In the genomic region with DNA sequence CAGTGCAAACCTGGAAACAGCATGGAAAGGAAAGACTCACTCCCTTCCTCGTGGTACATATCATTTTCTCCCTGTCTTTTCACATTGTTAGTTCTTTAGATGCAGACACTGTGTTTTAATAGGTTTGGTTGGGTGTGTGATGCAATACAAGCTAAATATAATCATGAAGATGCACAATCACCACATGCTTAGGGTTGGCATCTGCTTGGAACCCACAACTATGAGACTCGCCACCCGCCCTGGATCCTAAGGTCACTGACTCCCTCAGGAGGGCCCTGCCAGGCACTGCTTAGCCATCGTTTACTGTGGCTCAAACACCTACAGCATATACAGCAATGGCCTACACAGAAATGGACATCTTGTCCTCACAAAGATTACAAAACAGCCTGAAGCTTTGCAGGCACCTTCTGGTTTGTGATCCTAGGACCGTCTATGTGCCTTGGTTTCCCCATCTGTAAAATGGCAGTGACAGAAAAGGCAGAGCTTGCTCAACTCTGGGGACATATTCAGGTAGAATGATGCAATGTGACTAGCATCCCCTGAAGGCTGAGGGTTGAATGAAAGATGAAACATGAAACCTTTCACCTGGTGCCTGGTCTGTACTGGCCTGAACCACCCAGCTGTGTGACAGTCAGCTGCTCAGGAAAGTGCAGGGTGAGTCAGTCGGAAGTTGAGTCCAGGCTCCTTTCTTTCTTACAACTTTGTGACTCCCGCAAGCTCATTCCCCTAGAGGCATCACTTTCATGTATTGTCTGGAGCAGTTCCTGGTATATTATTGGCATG, we compare ENCODE assay signal across 11 cellular contexts.
DNase-seq lines count a peak whose midpoint lies in the region; ATAC-seq, FAIRE-seq and TF ChIP-seq lines count a peak whose summit lies in the region.
"Had no signal": no experiment of that assay in that cellular context is flagged by ENCODE, and none has a peak within 500 bp of the region (broad histone marks: within the 10 kb centered on the region; RNA-seq: fewer than 3 reads in every experiment).

No MANE protein-coding gene starts in this region.

- H4K20me1 ChIP-seq in K562 (replicated peaks; ENCODE audit: control insufficient read depth, insufficient read depth, low read length), result no peaks in the 10 kb centered on the region

- no peak for TF ChIP-seq RAD21 in K562 (CRISPR knock-in tag; conservative IDR thresholded peaks at IDR 0.05 in 1 of 2, IDR thresholded peaks at IDR 0.05 in 1 of 2)

- no peaks in the 10 kb centered on the region for H3K9me1 ChIP-seq in K562 (ENCODE audit: control insufficient read depth, insufficient read depth, low read length)

- in situ Hi-C loops in K562 (cut with MboI), result no loop called here

- BruUV-seq in K562 (replicated peaks; lab: Mats Ljungman, UMichigan), result no TSS peak

- POLR2A ChIA-PET in K562 (lab: Yijun Ruan, JAX), result no interaction called here

- no peak overlapping the region for H2AFZ ChIP-seq in K562 (ENCODE audit: low read depth, low read length)

- intact Hi-C loops in K562 (cut with micrococcal nuclease), result no loop called here

- H3K4me2 ChIP-seq in K562 (ENCODE audit: insufficient read depth, low read length) (no peak overlapping the region), skeletal muscle satellite cell (ENCODE audit: low read length) (peak overlapping the region; percentile 19)

- H3K9me3 ChIP-seq in K562 (replicated peaks; ENCODE audit: control insufficient read depth, insufficient read depth, low read depth, low read length) (no peaks in the 10 kb centered on the region), skeletal muscle satellite cell (replicated peaks; ENCODE audit: low read length) (no peaks in the 10 kb centered on the region), T-helper 17 cell (ENCODE audit: control insufficient read depth, low read length, poor library complexity, severe bottlenecking) (no peaks in the 10 kb centered on the region)

- CTCF ChIA-PET in K562 (lab: Yijun Ruan, JAX; ENCODE audit: low intra/inter-chr PET ratio), result no interaction called here

- H3K27me3 Mint-ChIP-seq in T-helper 17 cell, result peaks cover 25% of the 10 kb centered on the region

- H3K4me1 Mint-ChIP-seq in T-helper 17 cell, result no peaks in the 10 kb centered on the region

- H3K4me3 ChIP-seq in K562 (no peak overlapping the region), skeletal muscle satellite cell (ENCODE audit: low read length) (no peak overlapping the region)

- H3K36me3 ChIP-seq in K562 (ENCODE audit: control insufficient read depth, insufficient read depth, low read length) (no peaks in the 10 kb centered on the region), skeletal muscle satellite cell (ENCODE audit: insufficient read depth, low read length) (no peaks in the 10 kb centered on the region)

- no peak for TF ChIP-seq POLR2A in K562 (conservative IDR thresholded peaks at IDR 0.05)

- WGBS in K562 (ENCODE audit: insufficient coverage, low coverage, missing lambda C conversion rate), result 1% methylated on average over 7 of the region's 7 CpGs

- H3K4me1 ChIP-seq in K562 (replicated peaks in 1 of 2; ENCODE audit: control insufficient read depth in 2 of 2, insufficient read depth in 2 of 2, low read length in 2 of 2) (no peaks in the 10 kb centered on the region), skeletal muscle satellite cell (ENCODE audit: control insufficient read depth, insufficient read depth, low read length) (peaks cover 41% of the 10 kb centered on the region)

- TF ChIP-seq CTCF in K562 (IDR thresholded peaks at IDR 0.05 in 2 of 3, conservative IDR thresholded peaks at IDR 0.05 in 1 of 3; ENCODE audit: insufficient read depth in 2 of 3, low read depth in 1 of 3, low read length in 3 of 3), result no peak

- no peaks in the 10 kb centered on the region for H3K79me2 ChIP-seq in K562 (ENCODE audit: control insufficient read depth, insufficient read depth, low read length)

- no peak overlapping the region for H3K9ac ChIP-seq in K562 (ENCODE audit: insufficient read depth in 1 of 2, low read depth in 2 of 2, low read length in 2 of 2)
- no peak overlapping the region for H3K9ac ChIP-seq in skeletal muscle satellite cell (ENCODE audit: low read depth, low read length)

- no peak overlapping the region for H3K27ac ChIP-seq in K562 (ENCODE audit: extremely low read depth, low read depth, low read length)

- ATAC-seq in K562, result no peak
- no peak for ATAC-seq in T-helper 17 cell

- H3K27ac Mint-ChIP-seq in T-helper 17 cell, result no peak overlapping the region
- H3K27ac Mint-ChIP-seq: stimulated activated naive CD8-positive, alpha-beta T cell treated with anti-CD3 and anti-CD28 coated beads, Interleukin-15, Interleukin-2, amounts not matched to agents 100 ng/mL and 50 ng/mL, for 24 hours had no signal

- H3K4me3 Mint-ChIP-seq in T-helper 17 cell, result no peak overlapping the region
- H3K4me3 Mint-ChIP-seq: stimulated activated naive CD8-positive, alpha-beta T cell treated with anti-CD3 and anti-CD28 coated beads, Interleukin-15, Interleukin-2, amounts not matched to agents 100 ng/mL and 50 ng/mL, for 24 hours had no signal

- peaks cover 0 to 21% of the 10 kb centered on the region in 2 experiments; a peak in 3 of 5 replicates for H3K27me3 ChIP-seq in K562 (ENCODE audit: control insufficient read depth in 2 of 2, insufficient read depth in 2 of 2, low read length in 2 of 2)
- H3K27me3 ChIP-seq in skeletal muscle satellite cell (ENCODE audit: control insufficient read depth, insufficient read depth, low read length), result no peaks in the 10 kb centered on the region

- FAIRE-seq in K562 (lab: Jason Lieb, UNC) (no peak), RCC 7860 (lab: Jason Lieb, UNC) (no peak)

- H3K36me3 Mint-ChIP-seq in T-helper 17 cell (ENCODE audit: low read depth), result no peaks in the 10 kb centered on the region

- DNase-seq in SHP77 (lab: John Stamatoyannopoulos, UW) (peak; percentile 73 to 83), SHP77 treated with DMSO at 0.1 percent for 48 hours (lab: John Stamatoyannopoulos, UW) (no peak), NCI-H187 treated with DMSO at 0.1 percent for 48 hours (lab: John Stamatoyannopoulos, UW) (peak; percentile 57), K562 (ENCODE audit: extremely low read depth in 1 of 4, low spot score in 3 of 4) (no peak), SW 1271 (lab: John Stamatoyannopoulos, UW) (no peak), T-helper 17 cell (no peak), RCC 7860 (ENCODE audit: low spot score) (no peak)
- DNase-seq: activated CD8-positive, alpha-beta memory T cell treated with anti-CD3 and anti-CD28 coated beads, Interleukin-2, amount 50 U/mL, for 4 hours; caudate nucleus had no signal

- no peak for TF ChIP-seq EP300 in K562 (IDR thresholded peaks at IDR 0.05; ENCODE audit: low read length)

TF ChIP-seq in K562, 482 proteins besides CTCF, POLR2A, EP300 and RAD21:
- TF ChIP-seq NR2C1 (IDR thresholded peaks at IDR 0.05) (no peak), NR2C1 (tag; IDR thresholded peaks at IDR 0.05) (no peak), MBD2 (IDR thresholded peaks at IDR 0.05; ENCODE audit: borderline replicate concordance, low read depth) (no peak), L3MBTL2 (IDR thresholded peaks at IDR 0.05) (no peak), SMARCB1 (IDR thresholded peaks at IDR 0.05; ENCODE audit: insufficient read length, low read depth) (no peak), GTF2E2 (tag; IDR thresholded peaks at IDR 0.05) (no peak), NEUROD1 (IDR thresholded peaks at IDR 0.05; ENCODE audit: borderline replicate concordance, low read depth, low read length, partially characterized antibody) (no peak), ILF3 (IDR thresholded peaks at IDR 0.05; ENCODE audit: borderline replicate concordance) (no peak), CEBPG (CRISPR knock-in tag; IDR thresholded peaks at IDR 0.05) (no peak), CEBPG (tag; conservative IDR thresholded peaks at IDR 0.05 in 1 of 2, IDR thresholded peaks at IDR 0.05 in 1 of 2) (0 out of 4 replicates have a peak, but pooled peaks of 1 of the 2 experiments have one; percentile 21), YY1 (IDR thresholded peaks at IDR 0.05; ENCODE audit: borderline replicate concordance in 1 of 3, control insufficient read depth in 1 of 3, extremely low read depth in 1 of 3, insufficient read depth in 3 of 3, insufficient read length in 1 of 3, insufficient replicate concordance in 2 of 3, low read depth in 1 of 3, low read length in 2 of 3) (no peak), FOXP1 (CRISPR knock-in tag; IDR thresholded peaks at IDR 0.05) (no peak), KAT8 (IDR thresholded peaks at IDR 0.05; ENCODE audit: low read depth) (no peak)
- TF ChIP-seq, protein P1, sequence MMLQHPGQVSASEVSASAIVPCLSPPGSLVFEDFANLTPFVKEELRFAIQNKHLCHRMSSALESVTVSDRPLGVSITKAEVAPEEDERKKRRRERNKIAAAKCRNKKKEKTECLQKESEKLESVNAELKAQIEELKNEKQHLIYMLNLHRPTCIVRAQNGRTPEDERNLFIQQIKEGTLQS (IDR thresholded peaks at IDR 0.05), result 0 out of 2 replicates have a peak, but pooled peaks have one; percentile 16
- TF ChIP-seq, protein P1 (CRISPR knock-in tag; conservative IDR thresholded peaks at IDR 0.05), result no peak
- TF ChIP-seq, protein P2, sequence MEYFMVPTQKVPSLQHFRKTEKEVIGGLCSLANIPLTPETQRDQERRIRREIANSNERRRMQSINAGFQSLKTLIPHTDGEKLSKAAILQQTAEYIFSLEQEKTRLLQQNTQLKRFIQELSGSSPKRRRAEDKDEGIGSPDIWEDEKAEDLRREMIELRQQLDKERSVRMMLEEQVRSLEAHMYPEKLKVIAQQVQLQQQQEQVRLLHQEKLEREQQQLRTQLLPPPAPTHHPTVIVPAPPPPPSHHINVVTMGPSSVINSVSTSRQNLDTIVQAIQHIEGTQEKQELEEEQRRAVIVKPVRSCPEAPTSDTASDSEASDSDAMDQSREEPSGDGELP (CRISPR knock-in tag; IDR thresholded peaks at IDR 0.05; ENCODE audit: borderline replicate concordance), result no peak
- TF ChIP-seq, protein P3, sequence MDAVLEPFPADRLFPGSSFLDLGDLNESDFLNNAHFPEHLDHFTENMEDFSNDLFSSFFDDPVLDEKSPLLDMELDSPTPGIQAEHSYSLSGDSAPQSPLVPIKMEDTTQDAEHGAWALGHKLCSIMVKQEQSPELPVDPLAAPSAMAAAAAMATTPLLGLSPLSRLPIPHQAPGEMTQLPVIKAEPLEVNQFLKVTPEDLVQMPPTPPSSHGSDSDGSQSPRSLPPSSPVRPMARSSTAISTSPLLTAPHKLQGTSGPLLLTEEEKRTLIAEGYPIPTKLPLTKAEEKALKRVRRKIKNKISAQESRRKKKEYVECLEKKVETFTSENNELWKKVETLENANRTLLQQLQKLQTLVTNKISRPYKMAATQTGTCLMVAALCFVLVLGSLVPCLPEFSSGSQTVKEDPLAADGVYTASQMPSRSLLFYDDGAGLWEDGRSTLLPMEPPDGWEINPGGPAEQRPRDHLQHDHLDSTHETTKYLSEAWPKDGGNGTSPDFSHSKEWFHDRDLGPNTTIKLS (IDR thresholded peaks at IDR 0.05; ENCODE audit: borderline replicate concordance, low read depth), result no peak

Comparison
In these comparisons a context has a peak if more than half of its experiments do, and no peak if none do; other contexts are left out.
1. DNase-seq: peak in SHP77 (2 of 2) and NCI-H187 treated with DMSO at 0.1 percent for 48 hours (single experiment); none in SHP77 treated with DMSO at 0.1 percent for 48 hours (single experiment), K562 (0 of 4), SW 1271 (0 of 2), T-helper 17 cell (0 of 3) and RCC 7860 (single experiment).